Comparison of ENCODE assay signal across 16 cellular contexts in genomic region chr5:9456435-9457042, GRCh38.
DNase-seq lines count a peak whose midpoint lies in the region; ATAC-seq and TF ChIP-seq lines count a peak whose summit lies in the region.
"Had no signal": no experiment of that assay in that cellular context is flagged by ENCODE, and none has a peak within 500 bp of the region (broad histone marks: within the 10 kb centered on the region; RNA-seq: fewer than 3 reads in every experiment).

No MANE protein-coding gene starts in this region.

- no peak overlapping the region for H3K27ac ChIP-seq in IMR-90 (ENCODE audit: insufficient read depth, low read length)
- H3K27ac ChIP-seq in endodermal cell (ENCODE audit: low read depth, low read length): peak overlapping the region; percentile 87
- no peak overlapping the region for H3K27ac ChIP-seq in sigmoid colon

- H3K4me1 Mint-ChIP-seq in endodermal cell (peaks cover 41% of the 10 kb centered on the region), mesothelial cell of epicardium (peaks cover 32% of the 10 kb centered on the region)
- no peaks in the 10 kb centered on the region for H3K4me1 Mint-ChIP-seq in stimulated activated memory B cell treated with anti-CD40 and anti-IgM and Interleukin-4, amounts not matched to agents 10 μg/mL and 1 μg/mL and 100 μg/mL, for 72 hours
- H3K4me1 Mint-ChIP-seq: CD14-positive monocyte; naive thymus-derived CD8-positive, alpha-beta T cell; stimulated activated naive CD8-positive, alpha-beta T cell treated with anti-CD3 and anti-CD28 coated beads, Interleukin-15, amount 100 ng/mL, for 72 hours had no signal

- no peak overlapping the region for H2AFZ ChIP-seq in IMR-90 (replicated peaks; ENCODE audit: low read length, poor library complexity)

- peak; percentile 92 for ATAC-seq in IMR-90 (ENCODE audit: low read depth)
- ATAC-seq in stimulated activated memory B cell treated with anti-CD40 and anti-IgM and Interleukin-4, amounts not matched to agents 10 μg/mL and 1 μg/mL and 100 μg/mL, for 72 hours: no peak
- ATAC-seq: naive thymus-derived CD8-positive, alpha-beta T cell; stimulated activated naive CD8-positive, alpha-beta T cell treated with anti-CD3 and anti-CD28 coated beads, Interleukin-15, amount 100 ng/mL, for 72 hours had no signal

- TF ChIP-seq EP300 in sigmoid colon (IDR thresholded peaks at IDR 0.05): no peak

- H3K27me3 Mint-ChIP-seq in endodermal cell (ENCODE audit: insufficient read depth) (peaks cover 1% of the 10 kb centered on the region), mesothelial cell of epicardium (ENCODE audit: low read depth) (no peaks in the 10 kb centered on the region)
- no peaks in the 10 kb centered on the region for H3K27me3 Mint-ChIP-seq in stimulated activated memory B cell treated with anti-CD40 and anti-IgM and Interleukin-4, amounts not matched to agents 10 μg/mL and 1 μg/mL and 100 μg/mL, for 72 hours
- H3K27me3 Mint-ChIP-seq: stimulated activated naive CD8-positive, alpha-beta T cell treated with anti-CD3 and anti-CD28 coated beads, Interleukin-15, amount 100 ng/mL, for 72 hours had no signal

- in situ Hi-C loops in IMR-90 (cut with MboI; ENCODE audit: low sequenced_read_pairs): no loop called here

- H3K4me2 ChIP-seq in IMR-90 (ENCODE audit: low read depth, low read length): peak overlapping the region; percentile 47; the same call in 1 of the 2 replicates

- dilution Hi-C loops in IMR-90 (cut with HindIII; ENCODE audit: low sequenced_read_pairs, unreplicated experiment): no loop called here

- no peaks in the 10 kb centered on the region; the same call in 1 of the 2 replicates for H3K9me1 ChIP-seq in IMR-90 (ENCODE audit: insufficient read depth, low read length)

- no peak overlapping the region for H2BK20ac ChIP-seq in IMR-90 (ENCODE audit: low read depth, low read length)

- peak; percentile 89 for DNase-seq in AG09319 (ENCODE audit: extremely low read depth, low read depth)
- peak; percentile 97 for DNase-seq in IMR-90
- no peak for DNase-seq in endodermal cell
- DNase-seq in mesothelial cell of epicardium (ENCODE audit: low spot score in 2 of 2, unreplicated experiment in 2 of 2): no peak
- no peak for DNase-seq in anterior cingulate cortex (lab: John Stamatoyannopoulos, UW)
- DNase-seq in sigmoid colon: no peak
- no peak for DNase-seq in stimulated activated naive CD4-positive, alpha-beta T cell treated with Interleukin-2 at 50 U/mL for 16 hours (lab: John Stamatoyannopoulos, UW)
- DNase-seq: activated CD4-positive, CD25-positive, alpha-beta regulatory T cell; cortex of kidney; naive thymus-derived CD8-positive, alpha-beta T cell; NCI-H345; SHP77; stimulated activated CD4-positive, alpha-beta T cell treated with anti-CD3 and anti-CD28 coated beads, Interleukin-2, amount 100 ng/mL, for 24 hours; stimulated activated naive CD8-positive, alpha-beta T cell treated with anti-CD3 and anti-CD28 coated beads, Interleukin-15, amount 100 ng/mL, for 72 hours had no signal

- peaks cover 10% of the 10 kb centered on the region for H3K36me3 Mint-ChIP-seq in endodermal cell (ENCODE audit: low read depth)
- H3K36me3 Mint-ChIP-seq in mesothelial cell of epicardium: peaks cover 6% of the 10 kb centered on the region
- H3K36me3 Mint-ChIP-seq in stimulated activated memory B cell treated with anti-CD40 and anti-IgM and Interleukin-4, amounts not matched to agents 10 μg/mL and 1 μg/mL and 100 μg/mL, for 72 hours: no peaks in the 10 kb centered on the region
- H3K36me3 Mint-ChIP-seq: CD14-positive monocyte had no signal

- no peak for TF ChIP-seq CTCF in AG09319 (IDR thresholded peaks at IDR 0.05; ENCODE audit: low read depth, low read length)
- TF ChIP-seq CTCF in IMR-90 (conservative IDR thresholded peaks at IDR 0.05; ENCODE audit: low read depth, low read length): no peak
- TF ChIP-seq CTCF in endodermal cell (conservative IDR thresholded peaks at IDR 0.05): no peak
- TF ChIP-seq CTCF in mesothelial cell of epicardium (IDR thresholded peaks at IDR 0.05; ENCODE audit: unreplicated experiment): no peak
- no peak for TF ChIP-seq CTCF in sigmoid colon (IDR thresholded peaks at IDR 0.05)

- H3K27me3 ChIP-seq in IMR-90 (ENCODE audit: control insufficient read depth, insufficient read depth, low read length) (peaks cover 2% of the 10 kb centered on the region; the same call in 1 of the 2 replicates), endodermal cell (ENCODE audit: control insufficient read depth, insufficient read depth, low read length, poor library complexity, severe bottlenecking) (no peaks in the 10 kb centered on the region), sigmoid colon (no peaks in the 10 kb centered on the region)

- no peak overlapping the region for H2BK120ac ChIP-seq in IMR-90 (ENCODE audit: low read depth, low read length)

- H4K91ac ChIP-seq in IMR-90 (ENCODE audit: insufficient read depth, low read depth, low read length): no peak overlapping the region

- H3K14ac ChIP-seq in IMR-90 (replicated peaks; ENCODE audit: low read depth, low read length): no peak overlapping the region

- H3K79me1 ChIP-seq in IMR-90 (ENCODE audit: low read depth in 1 of 2, low read length in 2 of 2): peaks cover 9 to 49% of the 10 kb centered on the region in 2 experiments; a peak in 2 of 4 replicates

- no peak overlapping the region; the same call in 1 of the 2 replicates for H3K4ac ChIP-seq in IMR-90 (ENCODE audit: low read depth, low read length)

- no peaks in the 10 kb centered on the region for H3K36me3 ChIP-seq in IMR-90 (ENCODE audit: control insufficient read depth, insufficient read depth, low read length)
- H3K36me3 ChIP-seq in endodermal cell (ENCODE audit: control insufficient read depth, insufficient read depth, low read length): peaks cover 27% of the 10 kb centered on the region
- H3K36me3 ChIP-seq in sigmoid colon: no peaks in the 10 kb centered on the region

- POLR2A ChIA-PET in IMR-90 (lab: Charles Lee; ENCODE audit: unreplicated experiment): no interaction called here

- no peak overlapping the region for H3K23ac ChIP-seq in IMR-90 (ENCODE audit: low read depth, low read length)

- H2AK9ac ChIP-seq in IMR-90 (replicated peaks; ENCODE audit: low read depth, low read length, poor library complexity): no peak overlapping the region

- H3K18ac ChIP-seq in IMR-90 (ENCODE audit: low read depth, low read length): no peak overlapping the region

- H4K5ac ChIP-seq in IMR-90 (ENCODE audit: low read depth, low read length): no peak overlapping the region

- H3K4me3 Mint-ChIP-seq in endodermal cell (no peak overlapping the region), mesothelial cell of epicardium (no peak overlapping the region)
- H3K4me3 Mint-ChIP-seq in stimulated activated memory B cell treated with anti-CD40 and anti-IgM and Interleukin-4, amounts not matched to agents 10 μg/mL and 1 μg/mL and 100 μg/mL, for 72 hours: no peak overlapping the region
- H3K4me3 Mint-ChIP-seq: CD14-positive monocyte; naive thymus-derived CD8-positive, alpha-beta T cell; stimulated activated naive CD8-positive, alpha-beta T cell treated with anti-CD3 and anti-CD28 coated beads, Interleukin-15, amount 100 ng/mL, for 72 hours had no signal

- TF ChIP-seq RAD21 in IMR-90 (IDR thresholded peaks at IDR 0.05; ENCODE audit: low read length): no peak

- no peak overlapping the region for H2BK5ac ChIP-seq in IMR-90 (ENCODE audit: low read depth, low read length, poor library complexity, severe bottlenecking)

- peaks cover 4% of the 10 kb centered on the region for H3K4me1 ChIP-seq in IMR-90 (ENCODE audit: control insufficient read depth, insufficient read depth, low read length)
- H3K4me1 ChIP-seq in endodermal cell (ENCODE audit: control insufficient read depth, insufficient read depth, low read length): peaks cover 10% of the 10 kb centered on the region
- H3K4me1 ChIP-seq in sigmoid colon: no peaks in the 10 kb centered on the region

- no peak overlapping the region for H4K8ac ChIP-seq in IMR-90 (ENCODE audit: low read depth in 2 of 2, low read length in 2 of 2)

- no peak overlapping the region for H3K56ac ChIP-seq in IMR-90 (ENCODE audit: extremely low read depth, insufficient read depth, low read length)

- CTCF ChIA-PET in IMR-90 (lab: Yijun Ruan, JAX): interaction anchor here (0.6 kb wide), 1 partner anchor 309 kb away, joined by 4 read pairs; no protein-coding TSS in a partner anchor

- H2AK5ac ChIP-seq in IMR-90 (ENCODE audit: low read depth, low read length): 0 out of 2 replicates have a peak overlapping the region, but pooled peaks have one; percentile 31

- peaks cover 14% of the 10 kb centered on the region for H3K9me3 ChIP-seq in IMR-90 (ENCODE audit: control insufficient read depth, insufficient read depth, low read length)
- H3K9me3 ChIP-seq in endodermal cell (ENCODE audit: control insufficient read depth, low read length): peaks cover 25% of the 10 kb centered on the region
- H3K9me3 ChIP-seq in sigmoid colon: no peaks in the 10 kb centered on the region

- H3K9ac ChIP-seq in IMR-90 (ENCODE audit: low read depth, low read length): no peak overlapping the region
- no peak overlapping the region for H3K9ac ChIP-seq in endodermal cell (ENCODE audit: extremely low read depth, low read length, poor library complexity, severe bottlenecking)

- peaks cover 18% of the 10 kb centered on the region for H3K9me3 Mint-ChIP-seq in endodermal cell
- H3K9me3 Mint-ChIP-seq in mesothelial cell of epicardium: peaks cover 15% of the 10 kb centered on the region
- H3K9me3 Mint-ChIP-seq in stimulated activated memory B cell treated with anti-CD40 and anti-IgM and Interleukin-4, amounts not matched to agents 10 μg/mL and 1 μg/mL and 100 μg/mL, for 72 hours: no peaks in the 10 kb centered on the region

- TF ChIP-seq POLR2A in IMR-90 (IDR thresholded peaks at IDR 0.05; ENCODE audit: low read depth, low read length) (no peak), sigmoid colon (IDR thresholded peaks at IDR 0.05) (no peak)

- intact Hi-C loops in IMR-90 (cut with micrococcal nuclease) (no loop called here), sigmoid colon (cut with DNase I) (no loop called here)

- H2BK15ac ChIP-seq in IMR-90 (ENCODE audit: low read depth, low read length): 0 out of 3 replicates have a peak overlapping the region, but pooled peaks have one; percentile 12

- H3K27ac Mint-ChIP-seq in endodermal cell (peak overlapping the region; percentile 22), mesothelial cell of epicardium (peak overlapping the region; percentile 93)
- H3K27ac Mint-ChIP-seq in stimulated activated memory B cell treated with anti-CD40 and anti-IgM and Interleukin-4, amounts not matched to agents 10 μg/mL and 1 μg/mL and 100 μg/mL, for 72 hours: no peak overlapping the region
- H3K27ac Mint-ChIP-seq: CD14-positive monocyte; naive thymus-derived CD8-positive, alpha-beta T cell; stimulated activated naive CD8-positive, alpha-beta T cell treated with anti-CD3 and anti-CD28 coated beads, Interleukin-15, amount 100 ng/mL, for 72 hours had no signal

- 52% methylated on average over 2 of the region's 3 CpGs; no CpG with 5 or more reads in 1 of the 2 experiments for WGBS in IMR-90 (ENCODE audit: extremely low coverage in 2 of 2, insufficient read length in 1 of 2), 2 experiments
- 74 to 78% methylated on average over 2 to 3 of the region's 3 CpGs for WGBS in endodermal cell (ENCODE audit: insufficient coverage in 1 of 2, insufficient read length in 1 of 2), 2 experiments
- 66 to 87% methylated on average over 3 of the region's 3 CpGs for WGBS in sigmoid colon, 2 donors

- no TSS peak for BruUV-seq in IMR-90 (replicated peaks; lab: Mats Ljungman, UMichigan)

- H3K4me3 ChIP-seq in IMR-90 (ENCODE audit: insufficient read depth, low read depth, low read length) (no peak overlapping the region), endodermal cell (ENCODE audit: low read length) (no peak overlapping the region), sigmoid colon (no peak overlapping the region)

- peaks cover 40% of the 10 kb centered on the region; the same call in 1 of the 2 replicates for H4K20me1 ChIP-seq in IMR-90 (ENCODE audit: insufficient read depth, low read length)

Comparison
In these comparisons a context has a peak if more than half of its experiments do, and no peak if none do; other contexts are left out.
1. DNase-seq: peak in AG09319 (single experiment) and IMR-90 (single experiment); none in endodermal cell (single experiment), mesothelial cell of epicardium (0 of 2), anterior cingulate cortex (0 of 58), sigmoid colon (single experiment) and stimulated activated naive CD4-positive, alpha-beta T cell treated with Interleukin-2 at 50 U/mL for 16 hours (single experiment).